In the genomic region with DNA sequence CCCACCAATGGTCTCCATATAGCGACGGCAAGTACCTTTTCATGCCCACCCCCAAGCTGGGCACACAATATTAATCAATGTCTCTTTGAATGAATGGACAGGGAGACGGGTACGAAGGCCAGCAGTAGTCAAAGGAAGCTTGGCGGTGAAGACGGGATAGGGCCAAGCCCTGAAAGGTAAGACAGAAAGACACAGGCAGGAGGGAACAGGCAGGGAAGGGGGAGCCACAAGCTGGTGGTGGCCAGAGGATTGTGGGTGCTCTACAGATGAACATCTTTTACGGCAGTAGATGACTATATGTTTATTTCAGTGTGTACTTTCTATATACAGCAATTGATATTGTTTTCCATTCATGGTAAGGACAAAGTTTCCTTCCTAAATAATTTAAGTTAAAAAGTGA, we compare ENCODE assay signal across 8 cellular contexts. TPM values are rescaled to one million over a fixed set of nuclear protein-coding genes. Genes with fewer than 3 reads are reported as not detected.
A peak's percentile ranks its signal among the peaks of the same experiment; 100 is the strongest.
DNase-seq lines count a peak whose midpoint lies in the region; ATAC-seq, FAIRE-seq and TF ChIP-seq lines count a peak whose summit lies in the region.

No MANE protein-coding gene starts in this region.

- TF ChIP-seq EP300 in K562 (IDR thresholded peaks at IDR 0.05; ENCODE audit: low read length), result no peak

- in situ Hi-C loops in K562 (cut with MboI), result no loop called here

- no peaks in the 10 kb centered on the region for H3K9me3 Mint-ChIP-seq in naive B cell

- peaks cover 58 to 93% (median 78%) of the 10 kb centered on the region in 3 donors for H3K4me1 Mint-ChIP-seq in naive B cell

- H3K36me3 Mint-ChIP-seq in naive B cell, result no peaks in the 10 kb centered on the region

- no peak overlapping the region for H3K4me3 ChIP-seq in right cardiac atrium (ENCODE audit: low read length)
- H3K4me3 ChIP-seq in K562, result no peak overlapping the region; the same call in 1 of the 2 replicates
- no peak overlapping the region for H3K4me3 ChIP-seq in vagina

- no peaks in the 10 kb centered on the region for H3K27me3 Mint-ChIP-seq in naive B cell

- H3K9me1 ChIP-seq in K562 (ENCODE audit: control insufficient read depth, insufficient read depth, low read length), result peaks cover 6% of the 10 kb centered on the region

- no peak for TF ChIP-seq CTCF in K562 (IDR thresholded peaks at IDR 0.05 in 2 of 3, conservative IDR thresholded peaks at IDR 0.05 in 1 of 3; ENCODE audit: insufficient read depth in 2 of 3, low read depth in 1 of 3, low read length in 3 of 3)
- no peak for TF ChIP-seq CTCF in vagina (IDR thresholded peaks at IDR 0.05)

- BruUV-seq in K562 (replicated peaks; lab: Mats Ljungman, UMichigan), result no TSS peak

- intact Hi-C loops in right cardiac atrium (cut with DNase I), result no loop called here
- intact Hi-C loops in left cardiac atrium (cut with DNase I), result no loop called here
- intact Hi-C loops in K562 (cut with micrococcal nuclease), result loop anchor here (10.0 kb wide), 1 partner anchor 176 kb away; a partner anchor contains a TSS
- intact Hi-C loops in vagina (cut with DNase I), result no loop called here

- H3K4me1 ChIP-seq in right cardiac atrium (ENCODE audit: control insufficient read depth, insufficient read depth, low read length) (peaks cover 32% of the 10 kb centered on the region), K562 (replicated peaks in 1 of 2; ENCODE audit: control insufficient read depth in 2 of 2, insufficient read depth in 2 of 2, low read length in 2 of 2) (peaks cover 17 to 45% of the 10 kb centered on the region in 2 experiments), vagina (peaks cover 92% of the 10 kb centered on the region)

- peak overlapping the region; percentile 72 to 94 (median 88) for H3K4me3 Mint-ChIP-seq in naive B cell

- ATAC-seq in right cardiac atrium (peak in 1 of 2 donors; percentile 2), left cardiac atrium (no peak), K562 (peak; percentile 11), naive B cell (ENCODE audit: low read depth in 2 of 2) (no peak), GM21717 (IDR thresholded peaks at IDR 0.05; ENCODE audit: unreplicated experiment) (no peak), HG02870 (IDR thresholded peaks at IDR 0.05; ENCODE audit: unreplicated experiment) (no peak)

- TF ChIP-seq POLR2A in K562 (conservative IDR thresholded peaks at IDR 0.05), result no peak
- TF ChIP-seq POLR2A in vagina (IDR thresholded peaks at IDR 0.05), result no peak

- H3K9ac ChIP-seq in K562 (ENCODE audit: insufficient read depth in 1 of 2, low read depth in 2 of 2, low read length in 2 of 2), result peak overlapping the region; percentile 57 to 86; a peak in 3 of 4 replicates

- peak overlapping the region; percentile 82 for H3K4me2 ChIP-seq in K562 (ENCODE audit: insufficient read depth, low read length)

- POLR2A ChIA-PET in K562 (lab: Yijun Ruan, JAX), result interaction anchor here (0.7 to 4.2 kb wide), 10 partner anchors 8 to 93 kb away, joined by 3 to 34 read pairs (median 6); no protein-coding TSS in a partner anchor

- H3K36me3 ChIP-seq in K562 (ENCODE audit: control insufficient read depth, insufficient read depth, low read length) (peaks cover 43% of the 10 kb centered on the region), vagina (no peaks in the 10 kb centered on the region)

- CTCF ChIA-PET in K562 (lab: Yijun Ruan, JAX; ENCODE audit: low intra/inter-chr PET ratio), result no interaction called here

- H3K27me3 ChIP-seq in right cardiac atrium (ENCODE audit: control insufficient read depth, insufficient read depth) (no peaks in the 10 kb centered on the region), K562 (ENCODE audit: control insufficient read depth in 2 of 2, insufficient read depth in 2 of 2, low read length in 2 of 2) (no peaks in the 10 kb centered on the region), vagina (no peaks in the 10 kb centered on the region)

- 67% methylated on average over 7 of the region's 7 CpGs for WGBS in right cardiac atrium
- 37% methylated on average over 7 of the region's 7 CpGs for WGBS in K562 (ENCODE audit: insufficient coverage, low coverage, missing lambda C conversion rate)

- H3K79me2 ChIP-seq in K562 (ENCODE audit: control insufficient read depth, insufficient read depth, low read length), result peaks cover 86% of the 10 kb centered on the region

- no peak for DNase-seq in right cardiac atrium
- no peak for DNase-seq in left cardiac atrium
- DNase-seq in K562 (ENCODE audit: extremely low read depth in 1 of 4, low spot score in 3 of 4), result no peak
- no peak for DNase-seq in naive B cell
- DNase-seq in vagina (ENCODE audit: extremely low spot score in 2 of 2), result no peak
- DNase-seq in NCI-H2196 treated with DMSO at 0.1 percent for 48 hours (lab: John Stamatoyannopoulos, UW; ENCODE audit: unreplicated experiment), result no peak

- no peak overlapping the region for H2AFZ ChIP-seq in K562 (ENCODE audit: low read depth, low read length)

- peak overlapping the region; percentile 91 to 99 (median 94) for H3K27ac Mint-ChIP-seq in naive B cell

- no peaks in the 10 kb centered on the region for H3K9me3 ChIP-seq in right cardiac atrium (ENCODE audit: control insufficient read depth, low read length)
- no peaks in the 10 kb centered on the region for H3K9me3 ChIP-seq in K562 (replicated peaks; ENCODE audit: control insufficient read depth, insufficient read depth, low read depth, low read length)
- no peaks in the 10 kb centered on the region for H3K9me3 ChIP-seq in vagina

- no peak for TF ChIP-seq RAD21 in K562 (CRISPR knock-in tag; conservative IDR thresholded peaks at IDR 0.05 in 1 of 2, IDR thresholded peaks at IDR 0.05 in 1 of 2)

- H4K20me1 ChIP-seq in K562 (replicated peaks; ENCODE audit: control insufficient read depth, insufficient read depth, low read length), result peaks cover 38% of the 10 kb centered on the region

- H3K27ac ChIP-seq in right cardiac atrium (ENCODE audit: low read length) (peak overlapping the region; percentile 62), K562 (ENCODE audit: extremely low read depth, low read depth, low read length) (peak overlapping the region; percentile 75), vagina (peak overlapping the region; percentile 73)

- no peak for FAIRE-seq in K562 (lab: Jason Lieb, UNC)

TF ChIP-seq in K562, 482 proteins besides CTCF, POLR2A, EP300 and RAD21 (continues in another document):
- TF ChIP-seq ZFP30 (CRISPR knock-in tag; IDR thresholded peaks at IDR 0.05; ENCODE audit: borderline replicate concordance) (no peak), EP400 (IDR thresholded peaks at IDR 0.05) (no peak), RBBP5 (IDR thresholded peaks at IDR 0.05; ENCODE audit: borderline replicate concordance, insufficient read depth, low read length, poor library complexity, severe bottlenecking) (peak; percentile 20), ZNF436 (CRISPR knock-in tag; IDR thresholded peaks at IDR 0.05) (no peak), KAT2B (IDR thresholded peaks at IDR 0.05; ENCODE audit: low read depth, low read length) (no peak), RBM25 (IDR thresholded peaks at IDR 0.05; ENCODE audit: low read depth, low read length, severe bottlenecking) (no peak)
- TF ChIP-seq, protein P1, sequence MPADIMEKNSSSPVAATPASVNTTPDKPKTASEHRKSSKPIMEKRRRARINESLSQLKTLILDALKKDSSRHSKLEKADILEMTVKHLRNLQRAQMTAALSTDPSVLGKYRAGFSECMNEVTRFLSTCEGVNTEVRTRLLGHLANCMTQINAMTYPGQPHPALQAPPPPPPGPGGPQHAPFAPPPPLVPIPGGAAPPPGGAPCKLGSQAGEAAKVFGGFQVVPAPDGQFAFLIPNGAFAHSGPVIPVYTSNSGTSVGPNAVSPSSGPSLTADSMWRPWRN (IDR thresholded peaks at IDR 0.05; ENCODE audit: low read depth), result no peak

RNA-seq across cellular contexts. Expression of a gene that starts 16.3 kb away (rescaled TPM):
- total RNA-seq in right cardiac atrium, result 100 to 1,000 TPM; 226 to 255 (median 232) TPM
- polyA plus RNA-seq in right cardiac atrium, result 228 TPM
- 100 to 1,000 TPM; 227 to 254 TPM for total RNA-seq in left cardiac atrium
- total RNA-seq in K562 (2011; cell fraction: chromatin; rRNA removed; ENCODE audit: low replicate concordance), result 58.6 and 64.0 TPM in 2 replicates
- 43.2 and 43.8 TPM in 2 replicates for total RNA-seq in K562 (2011; cell fraction: nucleolus; rRNA removed)
- 40.0 and 41.2 TPM in 2 replicates for total RNA-seq in K562 (2011; cell fraction: nucleoplasm; rRNA removed)
- total RNA-seq in K562 (2014; rRNA removed), result 57.6 and 83.6 TPM in 2 replicates
- total RNA-seq in K562 (2014; rRNA removed; fragmentation: Illumina TruSeq; extraction: Trizol), result 131 and 133 TPM in 2 replicates
- 147 and 148 TPM in 2 replicates for total RNA-seq in K562 (2015; rRNA removed; fragmentation: Illumina TruSeq; extraction: Trizol)
- 237 and 241 TPM in 2 replicates for total RNA-seq in K562 (2021)
- 119 and 122 TPM in 2 replicates for polyA plus RNA-seq in K562 (2011; rRNA removed)
- 110 and 143 TPM in 2 replicates for polyA plus RNA-seq in K562 (2011; cell fraction: cytosol; rRNA removed)
- 38.1 and 62.3 TPM in 2 replicates for polyA plus RNA-seq in K562 (2011; cell fraction: nucleus; rRNA removed)
- 277 and 310 TPM in 2 replicates for polyA plus RNA-seq in K562 (2012)
- polyA plus RNA-seq in K562 (2014; fragmentation: Illumina TruSeq; extraction: Trizol), result 259 and 297 TPM in 2 replicates
- 100 to 1,000 TPM in 1 of 2 experiments, 10 to 100 TPM in 1; 70.0 to 115 TPM for polyA plus RNA-seq in K562 (2014; fragmentation: Nextera tagmentation; extraction: Ambion mirVana)
- polyA plus RNA-seq in K562 (2014; rRNA removed), result 125 and 134 TPM in 2 replicates
- 103 TPM in 2 replicates for polyA minus RNA-seq in K562 (2011; rRNA and poly(A)+ RNA removed)
- 60.0 and 82.1 TPM in 2 replicates for polyA minus RNA-seq in K562 (2011; cell fraction: cytosol; rRNA and poly(A)+ RNA removed)
- 10.9 and 20.8 TPM in 2 replicates for polyA minus RNA-seq in K562 (2011; cell fraction: nucleus; rRNA and poly(A)+ RNA removed)
- 100 to 1,000 TPM; 328 to 445 (median 382) TPM for polyA plus RNA-seq in naive B cell (ENCODE audit: low read depth in 6 of 6)
- 152 TPM for total RNA-seq in vagina
